ENCODE assay signal across 8 cellular contexts in genomic region chr17:17836250-17836817, GRCh38. TPM values are rescaled to one million over a fixed set of nuclear protein-coding genes. Genes with fewer than 3 reads are reported as not detected.
DNase-seq lines count a peak whose midpoint lies in the region; ATAC-seq and TF ChIP-seq lines count a peak whose summit lies in the region.

No MANE protein-coding gene starts in this region.

- H3K27me3 ChIP-seq in IMR-90 (ENCODE audit: control insufficient read depth, insufficient read depth, low read length): no peaks in the 10 kb centered on the region
- H3K27me3 ChIP-seq in OCI-LY3 (ENCODE audit: low read depth, low read length): no peaks in the 10 kb centered on the region

- H2BK15ac ChIP-seq in IMR-90 (ENCODE audit: low read depth, low read length): no peak overlapping the region

- peak overlapping the region; percentile 65 for H4K5ac ChIP-seq in IMR-90 (ENCODE audit: low read depth, low read length)

- H2AK5ac ChIP-seq in IMR-90 (ENCODE audit: low read depth, low read length): peak overlapping the region; percentile 76; the same call in 1 of the 2 replicates

- H3K27ac ChIP-seq in IMR-90 (ENCODE audit: insufficient read depth, low read length) (peak overlapping the region; percentile 94), OCI-LY3 (ENCODE audit: low read length) (peak overlapping the region; percentile 70), epithelial cell of prostate (peak overlapping the region; percentile 100)

- POLR2A ChIA-PET in IMR-90 (lab: Charles Lee; ENCODE audit: unreplicated experiment): interaction anchor here (0.9 kb wide), 1 partner anchor 10 kb away, joined by 3 read pairs; no protein-coding TSS in a partner anchor

- peak overlapping the region; percentile 92 for H3K9ac ChIP-seq in IMR-90 (ENCODE audit: low read depth, low read length)
- peak overlapping the region; percentile 86 for H3K9ac ChIP-seq in OCI-LY3 (ENCODE audit: low read length)

- peak overlapping the region; percentile 89 for H2BK5ac ChIP-seq in IMR-90 (ENCODE audit: low read depth, low read length, poor library complexity, severe bottlenecking)

- peak overlapping the region; percentile 89 for H3K4me3 ChIP-seq in IMR-90 (ENCODE audit: insufficient read depth, low read depth, low read length)
- H3K4me3 ChIP-seq in OCI-LY3 (ENCODE audit: low read length): peak overlapping the region; percentile 86
- peak overlapping the region; percentile 89 for H3K4me3 ChIP-seq in mucosa of descending colon

- peaks cover 20 to 68% of the 10 kb centered on the region in 2 experiments for H3K79me1 ChIP-seq in IMR-90 (ENCODE audit: low read depth in 1 of 2, low read length in 2 of 2)

- peak overlapping the region; percentile 51; the same call in 1 of the 2 replicates for H3K56ac ChIP-seq in IMR-90 (ENCODE audit: extremely low read depth, insufficient read depth, low read length)

- H2AFZ ChIP-seq in IMR-90 (replicated peaks; ENCODE audit: low read length, poor library complexity) (peak overlapping the region; percentile 87), OCI-LY3 (ENCODE audit: low read depth, low read length) (no peak overlapping the region)

- dilution Hi-C loops in IMR-90 (cut with HindIII; ENCODE audit: low sequenced_read_pairs, unreplicated experiment): no loop called here

- H3K18ac ChIP-seq in IMR-90 (ENCODE audit: low read depth, low read length): peak overlapping the region; percentile 69; the same call in 1 of the 2 replicates

- CTCF ChIA-PET in IMR-90 (lab: Yijun Ruan, JAX): interaction anchor here (0.5 to 0.6 kb wide), 3 partner anchors 84 to 156 kb away, joined by 3 read pairs; no protein-coding TSS in a partner anchor

- H3K4me1 ChIP-seq in IMR-90 (ENCODE audit: control insufficient read depth, insufficient read depth, low read length) (peaks cover 50% of the 10 kb centered on the region), OCI-LY3 (ENCODE audit: low read length) (peaks cover 55% of the 10 kb centered on the region), mucosa of descending colon (ENCODE audit: low read depth) (peaks cover 66% of the 10 kb centered on the region)

- DNase-seq in DMS114 treated with DMSO at 0.1 percent for 48 hours (lab: John Stamatoyannopoulos, UW; ENCODE audit: unreplicated experiment): peak; percentile 36
- peak; percentile 92 for DNase-seq in IMR-90
- peak; percentile 98 for DNase-seq in activated T-cell treated with anti-CD3 and anti-CD28 coated beads for 48 hours (ENCODE audit: low read depth)
- peak; percentile 44 for DNase-seq in epithelial cell of prostate (ENCODE audit: low read depth, low spot score)
- peak; percentile 98 to 99 (median 98) for DNase-seq in mucosa of descending colon
- DNase-seq in stimulated activated CD8-positive, alpha-beta memory T cell treated with anti-CD3 and anti-CD28 coated beads, Interleukin-2, amount 100 ng/mL, for 48 hours (ENCODE audit: low read depth in 2 of 2): peak; percentile 97 to 99

- peak; percentile 60 for ATAC-seq in GM21529 (IDR thresholded peaks at IDR 0.05; ENCODE audit: unreplicated experiment)
- peak; percentile 67 for ATAC-seq in IMR-90 (ENCODE audit: low read depth)
- ATAC-seq in mucosa of descending colon: peak; percentile 77

- H3K4me2 ChIP-seq in IMR-90 (ENCODE audit: low read depth, low read length): peak overlapping the region; percentile 70
- peak overlapping the region; percentile 94 for H3K4me2 ChIP-seq in OCI-LY3 (ENCODE audit: low read length)

- H3K14ac ChIP-seq in IMR-90 (replicated peaks; ENCODE audit: low read depth, low read length): peak overlapping the region; percentile 86

- peak overlapping the region; percentile 98 for H2AK9ac ChIP-seq in IMR-90 (replicated peaks; ENCODE audit: low read depth, low read length, poor library complexity)

- in situ Hi-C loops in IMR-90 (cut with MboI; ENCODE audit: low sequenced_read_pairs): no loop called here

- intact Hi-C loops in IMR-90 (cut with micrococcal nuclease) (no loop called here), mucosa of descending colon (cut with DNase I, micrococcal nuclease) (no loop called here)

- peak overlapping the region; percentile 94 for H3K23ac ChIP-seq in IMR-90 (ENCODE audit: low read depth, low read length)

- H3K9me1 ChIP-seq in IMR-90 (ENCODE audit: insufficient read depth, low read length): peaks cover 33% of the 10 kb centered on the region

- no peaks in the 10 kb centered on the region for H3K9me3 ChIP-seq in IMR-90 (ENCODE audit: control insufficient read depth, insufficient read depth, low read length)
- H3K9me3 ChIP-seq in OCI-LY3 (ENCODE audit: insufficient read depth, low read length): no peaks in the 10 kb centered on the region
- H3K9me3 ChIP-seq in mucosa of descending colon: no peaks in the 10 kb centered on the region

- H2BK120ac ChIP-seq in IMR-90 (ENCODE audit: low read depth, low read length): peak overlapping the region; percentile 38; the same call in 1 of the 2 replicates

- H3K79me2 ChIP-seq in OCI-LY3 (ENCODE audit: low read length): peaks cover 30% of the 10 kb centered on the region

- no peak for TF ChIP-seq RAD21 in IMR-90 (IDR thresholded peaks at IDR 0.05; ENCODE audit: low read length)

- H3K36me3 ChIP-seq in IMR-90 (ENCODE audit: control insufficient read depth, insufficient read depth, low read length): peaks cover 9% of the 10 kb centered on the region; the same call in 1 of the 2 replicates
- no peaks in the 10 kb centered on the region for H3K36me3 ChIP-seq in OCI-LY3 (replicated peaks; ENCODE audit: low read depth, low read length)
- H3K36me3 ChIP-seq in mucosa of descending colon (ENCODE audit: low read depth): no peaks in the 10 kb centered on the region

- TF ChIP-seq CTCF in IMR-90 (conservative IDR thresholded peaks at IDR 0.05; ENCODE audit: low read depth, low read length) (no peak), OCI-LY3 (IDR thresholded peaks at IDR 0.05; ENCODE audit: low read depth, low read length) (no peak), mucosa of descending colon (IDR thresholded peaks at IDR 0.05) (no peak)

- H3K4ac ChIP-seq in IMR-90 (ENCODE audit: low read depth, low read length): peak overlapping the region; percentile 93

- BruUV-seq in IMR-90 (replicated peaks; lab: Mats Ljungman, UMichigan): no TSS peak

- H4K8ac ChIP-seq in IMR-90 (ENCODE audit: low read depth in 2 of 2, low read length in 2 of 2): peak overlapping the region; percentile 52 to 89; a peak in 3 of 4 replicates

- H4K91ac ChIP-seq in IMR-90 (ENCODE audit: insufficient read depth, low read depth, low read length): peak overlapping the region; percentile 81

- H2BK20ac ChIP-seq in IMR-90 (ENCODE audit: low read depth, low read length): no peak overlapping the region

- WGBS in IMR-90 (ENCODE audit: extremely low coverage in 2 of 2, insufficient read length in 1 of 2), 2 experiments: 0% methylated on average over 64 of the region's 69 CpGs; no CpG with 5 or more reads in 1 of the 2 experiments

- H4K20me1 ChIP-seq in IMR-90 (ENCODE audit: insufficient read depth, low read length) (peaks cover 35% of the 10 kb centered on the region), OCI-LY3 (ENCODE audit: insufficient read depth, low read length) (peaks cover 10% of the 10 kb centered on the region; the same call in 1 of the 2 replicates)

- peak; percentile 97 for TF ChIP-seq POLR2A in IMR-90 (IDR thresholded peaks at IDR 0.05; ENCODE audit: low read depth, low read length)

TF ChIP-seq in IMR-90, 13 proteins besides CTCF, POLR2A, EP300 and RAD21:
- TF ChIP-seq SMC3 (IDR thresholded peaks at IDR 0.05; ENCODE audit: low read depth, low read length): no peak
- peak; percentile 83 for TF ChIP-seq CEBPB (IDR thresholded peaks at IDR 0.05; ENCODE audit: low read depth, low read length)
- TF ChIP-seq ELK1 (IDR thresholded peaks at IDR 0.05; ENCODE audit: borderline replicate concordance, low read depth, low read length): no peak
- peak; percentile 15; the same call in 1 of the 2 replicates for TF ChIP-seq CHD1 (IDR thresholded peaks at IDR 0.05; ENCODE audit: low read depth, low read length)
- no peak for TF ChIP-seq MAFK (IDR thresholded peaks at IDR 0.05; ENCODE audit: low read depth, low read length)
- no peak for TF ChIP-seq RCOR1 (IDR thresholded peaks at IDR 0.05; ENCODE audit: insufficient replicate concordance, low read length)
- TF ChIP-seq NFE2L2 (IDR thresholded peaks at IDR 0.05; ENCODE audit: low read depth, low read length): no peak
- TF ChIP-seq FOS (IDR thresholded peaks at IDR 0.05; ENCODE audit: low read depth, low read length): no peak; the same call in 1 of the 2 replicates
- no peak; the same call in 1 of the 2 replicates for TF ChIP-seq MAZ (IDR thresholded peaks at IDR 0.05; ENCODE audit: borderline replicate concordance, low read depth, low read length)
- no peak; the same call in 1 of the 2 replicates for TF ChIP-seq MXI1 (IDR thresholded peaks at IDR 0.05; ENCODE audit: borderline replicate concordance, low read depth, low read length)
- peak; percentile 29; the same call in 1 of the 2 replicates for TF ChIP-seq USF2 (IDR thresholded peaks at IDR 0.05; ENCODE audit: low read depth, low read length)
- no peak for TF ChIP-seq RFX5 (IDR thresholded peaks at IDR 0.05; ENCODE audit: low read depth, low read length)
- TF ChIP-seq BHLHE40 (IDR thresholded peaks at IDR 0.05; ENCODE audit: low read depth, low read length): peak; percentile 69
TF ChIP-seq in IMR-90: peak in this region for 4.

RNA-seq across cellular contexts. Expression of gene SREBF1, which starts 0.5 kb away (rescaled TPM):
- total RNA-seq in IMR-90 (2012; rRNA removed) (3.3 and 3.4 TPM in 2 replicates), mucosa of descending colon (100 to 1,000 TPM; 161 to 179 (median 170) TPM)
- polyA plus RNA-seq in IMR-90 (2012; rRNA removed): 20.4 and 22.3 TPM in 2 replicates
- polyA plus RNA-seq in IMR-90 (2012; cell fraction: cytosol; rRNA removed): 16.2 and 23.6 TPM in 2 replicates
- polyA plus RNA-seq in IMR-90 (2012; cell fraction: nucleus; rRNA removed; ENCODE audit: low replicate concordance): 82.8 and 188 TPM in 2 replicates

Comparison
In these comparisons a context has a peak if more than half of its experiments do, and no peak if none do; other contexts are left out.
1. Peak in every context shown above with its lines: DNase-seq, ATAC-seq, H3K4me3 ChIP-seq and H3K27ac ChIP-seq.
2. DNase-seq: peak in every context shown above with its lines; median percentile 98 in activated T-cell treated with anti-CD3 and anti-CD28 coated beads for 48 hours; 98 in mucosa of descending colon; 98 in stimulated activated CD8-positive, alpha-beta memory T cell treated with anti-CD3 and anti-CD28 coated beads, Interleukin-2, amount 100 ng/mL, for 48 hours; 92 in IMR-90; 44 in epithelial cell of prostate; 36 in DMS114 treated with DMSO at 0.1 percent for 48 hours.
3. RNA of gene SREBF1, which starts 0.5 kb away (total RNA-seq): 161 to 179 TPM in mucosa of descending colon; 3.3 to 3.4 TPM in IMR-90; every median in the first group is over 10 times any median in the second.